ENCODE assay signal across 8 cellular contexts in genomic region chr16:69726313-69727060, GRCh38. TPM values are rescaled to one million over a fixed set of nuclear protein-coding genes. Genes with fewer than 3 reads are reported as not detected.
DNase-seq lines count a peak whose midpoint lies in the region; ATAC-seq and TF ChIP-seq lines count a peak whose summit lies in the region.

Gene NQO1 (minus strand): TSS chr16:69726560. CDS start chr16:69726439, 121 bp downstream.

- TF ChIP-seq CTCF in GM10248 (IDR thresholded peaks at IDR 0.05; ENCODE audit: control extremely low read depth, extremely low read depth, low read depth, missing control alignments) (no peak), adrenal gland (IDR thresholded peaks at IDR 0.05) (no peak), heart right ventricle (IDR thresholded peaks at IDR 0.05) (no peak), upper lobe of right lung (IDR thresholded peaks at IDR 0.05) (no peak)

- H3K9me3 ChIP-seq in adrenal gland (replicated peaks in 1 of 3) = no peaks in the 10 kb centered on the region
- no peaks in the 10 kb centered on the region for H3K9me3 ChIP-seq in heart right ventricle
- no peaks in the 10 kb centered on the region for H3K9me3 ChIP-seq in upper lobe of right lung

- no peaks in the 10 kb centered on the region for H3K36me3 ChIP-seq in adrenal gland (replicated peaks in 1 of 2)
- H3K36me3 ChIP-seq in heart right ventricle = no peaks in the 10 kb centered on the region
- no peaks in the 10 kb centered on the region for H3K36me3 ChIP-seq in upper lobe of right lung

- H3K27ac ChIP-seq in adrenal gland = peak within 1 kb of the TSS; percentile 63 to 94 (median 83)
- peak within 1 kb of the TSS; percentile 20 to 87 (median 81) for H3K27ac ChIP-seq in heart right ventricle
- H3K27ac ChIP-seq in upper lobe of right lung = peak within 1 kb of the TSS; percentile 88

- 0 to 1% (median 0%) methylated on average over 14 to 31 of the region's 31 CpGs for WGBS in adrenal gland, 4 donors
- 1 to 2% methylated on average over 31 of the region's 31 CpGs for WGBS in heart right ventricle, 2 donors

- peak; percentile 33 to 80 for TF ChIP-seq POLR2A in adrenal gland (IDR thresholded peaks at IDR 0.05)

- CTCF ChIA-PET in GM10248 (lab: Yijun Ruan, JAX) = interaction anchor here (0.8 to 7.9 kb wide), 4 partner anchors 14 to 330 kb away, joined by 3 to 49 read pairs (median 24); partner anchors contain the start of gene NOB1

- H3K4me1 ChIP-seq in adrenal gland (replicated peaks in 1 of 2) (peaks cover 21 to 22% of the 10 kb centered on the region in 2 donors), heart right ventricle (peaks cover 5 to 42% (median 27%) of the 10 kb centered on the region in 9 donors), upper lobe of right lung (peaks cover 17% of the 10 kb centered on the region)

- POLR2A ChIA-PET in GM10248 (lab: Yijun Ruan, JAX) = interaction anchor here (0.5 to 0.6 kb wide), 2 partner anchors 153 to 336 kb away, joined by 4 to 5 read pairs; no protein-coding TSS in a partner anchor

- DNase-seq in GM10248 (ENCODE audit: extremely low spot score) (peak; percentile 97), NCI-H1092 treated with DMSO at 0.1 percent for 48 hours (lab: John Stamatoyannopoulos, UW) (peak; percentile 92), T-helper 1 cell (peak; percentile 59 to 89 (median 68)), adrenal gland (peak; percentile 91 to 98 (median 97)), heart right ventricle (peak; percentile 91), posterior vena cava (ENCODE audit: low spot score) (peak; percentile 97), upper lobe of right lung (peak; percentile 97)

- intact Hi-C loops in adrenal gland (cut with DNase I) (no loop called here), heart right ventricle (cut with DNase I) (loop anchor here in 1 of 10 donors (2.0 kb wide), 2 partner anchors 16 to 28 kb away; partner anchors contain the start of gene NOB1), posterior vena cava (cut with DNase I) (no loop called here), upper lobe of right lung (cut with DNase I) (no loop called here)

- H3K27me3 ChIP-seq in adrenal gland (no peaks in the 10 kb centered on the region), heart right ventricle (no peaks in the 10 kb centered on the region), upper lobe of right lung (no peaks in the 10 kb centered on the region)

- H3K4me3 ChIP-seq in adrenal gland (peak within 1 kb of the TSS in 3 of 4 donors; percentile 2 to 67 (median 14)), heart right ventricle (peak within 1 kb of the TSS; percentile 32 to 67 (median 56)), upper lobe of right lung (peak within 1 kb of the TSS; percentile 67)

- ATAC-seq in HG02571 (IDR thresholded peaks at IDR 0.05; ENCODE audit: unreplicated experiment) = peak; percentile 98
- ATAC-seq in heart right ventricle = peak; percentile 96 to 98 (median 97)
- peak; percentile 99 for ATAC-seq in upper lobe of right lung

RNA-seq across cellular contexts. Expression of gene NQO1, which starts in this region (rescaled TPM):
- total RNA-seq in adrenal gland (100 to 1,000 TPM in 4 of 8 donors, 10 to 100 TPM in 4; 56.6 to 226 (median 99.5) TPM), heart right ventricle (10 to 100 TPM in 6 of 10 donors, 1 to 10 TPM in 4; 5.9 to 37.3 (median 12.2) TPM), posterior vena cava (10 to 100 TPM; 23.5 to 31.4 TPM), upper lobe of right lung (77.7 TPM)
- polyA plus RNA-seq in adrenal gland (100 to 1,000 TPM in 2 of 3 donors, 10 to 100 TPM in 1; 22.0 to 171 (median 102) TPM), heart right ventricle (10 to 100 TPM; 13.6 to 16.6 TPM)

Comparison
In these comparisons a context has a peak if more than half of its experiments do, and no peak if none do; other contexts are left out.
1. Peak in every context shown above with its lines: DNase-seq, ATAC-seq, H3K4me3 ChIP-seq and H3K27ac ChIP-seq.
2. H3K4me3 ChIP-seq: peak in every context shown above with its lines; median percentile 67 in upper lobe of right lung; 56 in heart right ventricle; 14 in adrenal gland.